ENCODE assay signal across 20 cellular contexts in genomic region chr5:56712895-56713565, GRCh38.
"Had no signal": no experiment of that assay in that cellular context is flagged by ENCODE, and none has a peak within 500 bp of the region (broad histone marks: within the 10 kb centered on the region; RNA-seq: fewer than 3 reads in every experiment).

No MANE protein-coding gene starts in this region.

- H3K27ac Mint-ChIP-seq: activated CD4-positive, alpha-beta T cell treated with anti-CD3 and anti-CD28 coated beads for 36 hours; activated naive CD4-positive, alpha-beta T cell treated with anti-CD3 and anti-CD28 coated beads, Interleukin-2, amount 50 U/mL, for 72 hours; activated T-helper 1 cell treated with anti-CD3 and anti-CD28 coated beads, Interleukin-12 subunit alpha, Interleukin-12 subunit beta, Interleukin-2, Interleukin-4 antibody, amounts not matched to agents 30 ng/mL and 10 ng/mL and 1 ng/mL, durations not matched to agents 14 hours and 24 hours and 36 hours; stimulated activated naive B cell treated with anti-CD40 and anti-IgM and Interleukin-4, amounts not matched to agents 10 μg/mL and 1 μg/mL and 100 μg/mL, for 72 hours; WTC11 had no signal

- H3K4me3 Mint-ChIP-seq: activated CD4-positive, alpha-beta T cell treated with anti-CD3 and anti-CD28 coated beads for 36 hours; activated T-helper 1 cell treated with anti-CD3 and anti-CD28 coated beads, Interleukin-12 subunit alpha, Interleukin-12 subunit beta, Interleukin-2, Interleukin-4 antibody, amounts not matched to agents 30 ng/mL and 10 ng/mL and 1 ng/mL, durations not matched to agents 14 hours and 24 hours and 36 hours; naive B cell; stimulated activated naive B cell treated with anti-CD40 and anti-IgM and Interleukin-4, amounts not matched to agents 10 μg/mL and 1 μg/mL and 100 μg/mL, for 72 hours; WTC11 had no signal

- H3K27me3 Mint-ChIP-seq: activated CD4-positive, alpha-beta T cell treated with anti-CD3 and anti-CD28 coated beads for 36 hours; naive B cell; stimulated activated naive B cell treated with anti-CD40 and anti-IgM and Interleukin-4, amounts not matched to agents 10 μg/mL and 1 μg/mL and 100 μg/mL, for 72 hours had no signal

- DNase-seq: activated CD4-positive, alpha-beta T cell treated with anti-CD3 and anti-CD28 coated beads for 36 hours; activated CD4-positive, alpha-beta T cell treated with anti-CD3 and anti-CD28 coated beads, Interleukin-2, amount 50 U/mL, for 48 hours; activated gamma-delta T cell treated with Interleukin-2 at 50 U/mL for 16 hours; activated T-cell treated with anti-CD3 and anti-CD28 coated beads for 4 hours; adrenal gland; cerebellar nuclear complex; effector CD4-positive, alpha-beta T cell; heart left ventricle; mesenchymal stem cell; mucosa of descending colon; naive B cell; sigmoid colon; stimulated activated CD4-positive, alpha-beta T cell treated with anti-CD3 and anti-CD28 coated beads, Interleukin-4, amount 100 ng/mL, for 4 hours; stimulated activated naive B cell treated with anti-CD40 and anti-IgM and Interleukin-4, amounts not matched to agents 10 μg/mL and 1 μg/mL and 100 μg/mL, for 72 hours; upper lobe of left lung had no signal

- FAIRE-seq: bronchial epithelial cell, endothelial cell of umbilical vein had no signal

- H3K36me3 Mint-ChIP-seq: naive B cell; stimulated activated naive B cell treated with anti-CD40 and anti-IgM and Interleukin-4, amounts not matched to agents 10 μg/mL and 1 μg/mL and 100 μg/mL, for 72 hours; WTC11 had no signal
